In genomic region chr3:141306276-141306675, GRCh38 we compare ENCODE assay signal across 12 cellular contexts.
"Had no signal": no experiment of that assay in that cellular context is flagged by ENCODE, and none has a peak within 500 bp of the region (broad histone marks: within the 10 kb centered on the region; RNA-seq: fewer than 3 reads in every experiment).

No MANE protein-coding gene starts in this region.

- H3K27ac Mint-ChIP-seq: stimulated activated memory B cell treated with anti-CD40 and anti-IgM and Interleukin-4, amounts not matched to agents 10 μg/mL and 1 μg/mL and 100 μg/mL, for 72 hours had no signal

- ATAC-seq: gastroesophageal sphincter; left lung; mucosa of descending colon; natural killer cell treated with Interleukin-12 subunit alpha and Interleukin-12 subunit beta and Interleukin-15 and Interleukin-18, amount 100 ng/mL, for 72 hours; psoas muscle; sciatic nerve; stimulated activated memory B cell treated with anti-CD40 and anti-IgM and Interleukin-4, amounts not matched to agents 10 μg/mL and 1 μg/mL and 100 μg/mL, for 72 hours had no signal

- H3K27me3 ChIP-seq: brain microvascular endothelial cell, gastroesophageal sphincter, left lung, spleen, transverse colon had no signal

- H3K4me1 ChIP-seq: psoas muscle had no signal

- H3K36me3 Mint-ChIP-seq: natural killer cell treated with Interleukin-12 subunit alpha and Interleukin-12 subunit beta and Interleukin-15 and Interleukin-18, amount 100 ng/mL, for 72 hours; stimulated activated memory B cell treated with anti-CD40 and anti-IgM and Interleukin-4, amounts not matched to agents 10 μg/mL and 1 μg/mL and 100 μg/mL, for 72 hours had no signal

- H3K27ac ChIP-seq: brain microvascular endothelial cell, gastroesophageal sphincter, left lung, psoas muscle, transverse colon had no signal

- H3K9me3 ChIP-seq: gastroesophageal sphincter, left lung, mucosa of descending colon, psoas muscle, spleen, transverse colon had no signal

- H3K4me3 ChIP-seq: gastroesophageal sphincter, left lung, mucosa of descending colon, psoas muscle, spleen, transverse colon had no signal

- DNase-seq: activated gamma-delta T cell treated with Interleukin-2 at 50 U/mL for 16 hours; brain microvascular endothelial cell; left lung; mucosa of descending colon; psoas muscle; spleen; stimulated activated CD4-positive, alpha-beta T cell treated with anti-CD3 and anti-CD28 coated beads, Interleukin-1b, Interleukin-23, amount 100 ng/mL, for 48 hours; transverse colon had no signal

- H3K9me3 Mint-ChIP-seq: natural killer cell treated with Interleukin-12 subunit alpha and Interleukin-12 subunit beta and Interleukin-15 and Interleukin-18, amount 100 ng/mL, for 72 hours; stimulated activated memory B cell treated with anti-CD40 and anti-IgM and Interleukin-4, amounts not matched to agents 10 μg/mL and 1 μg/mL and 100 μg/mL, for 72 hours had no signal

- H3K36me3 ChIP-seq: brain microvascular endothelial cell, gastroesophageal sphincter, left lung, spleen, transverse colon had no signal

- H3K4me3 Mint-ChIP-seq: natural killer cell treated with Interleukin-12 subunit alpha and Interleukin-12 subunit beta and Interleukin-15 and Interleukin-18, amount 100 ng/mL, for 72 hours; stimulated activated memory B cell treated with anti-CD40 and anti-IgM and Interleukin-4, amounts not matched to agents 10 μg/mL and 1 μg/mL and 100 μg/mL, for 72 hours had no signal

- H3K27me3 Mint-ChIP-seq: natural killer cell treated with Interleukin-12 subunit alpha and Interleukin-12 subunit beta and Interleukin-15 and Interleukin-18, amount 100 ng/mL, for 72 hours; stimulated activated memory B cell treated with anti-CD40 and anti-IgM and Interleukin-4, amounts not matched to agents 10 μg/mL and 1 μg/mL and 100 μg/mL, for 72 hours had no signal
